30 cellular contexts compared by ENCODE assay signal in the genomic region with DNA sequence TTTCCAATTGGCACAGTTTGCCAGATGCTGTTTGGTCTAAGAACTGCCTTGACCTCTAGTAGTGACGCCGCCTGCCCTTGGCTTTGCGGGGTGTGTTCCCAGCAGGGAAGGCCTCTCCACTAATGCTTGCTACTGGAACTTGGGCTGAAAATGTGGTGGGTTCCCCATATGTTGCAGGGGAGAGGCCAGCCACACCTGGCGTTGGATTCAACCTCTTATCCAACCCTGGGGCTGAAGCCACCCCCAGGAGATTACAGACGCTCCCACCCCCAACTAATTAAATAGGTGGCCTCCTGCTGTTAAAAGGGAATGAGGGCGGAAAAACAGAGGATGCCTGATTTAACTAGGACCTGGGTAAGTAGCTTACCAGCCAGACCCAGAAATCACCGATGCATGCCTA. TPM values are rescaled to one million over a fixed set of nuclear protein-coding genes. Genes with fewer than 3 reads are reported as not detected.
DNase-seq lines count a peak whose midpoint lies in the region; ATAC-seq and TF ChIP-seq lines count a peak whose summit lies in the region.
"Had no signal": no experiment of that assay in that cellular context is flagged by ENCODE, and none has a peak within 500 bp of the region (broad histone marks: within the 10 kb centered on the region; RNA-seq: fewer than 3 reads in every experiment).

No MANE protein-coding gene starts in this region.

- ATAC-seq in HG03139 (IDR thresholded peaks at IDR 0.05; ENCODE audit: unreplicated experiment), result no peak
- ATAC-seq: activated T-helper 17 cell treated with anti-CD3 and anti-CD28 coated beads, Interleukin-2, amount 50 U/mL, for 72 hours; foreskin keratinocyte; left cardiac atrium had no signal

- no peaks in the 10 kb centered on the region for H3K27me3 ChIP-seq in left ventricle myocardium inferior (ENCODE audit: low read depth)
- H3K27me3 ChIP-seq: breast epithelium, suprapubic skin had no signal

- peaks cover 34% of the 10 kb centered on the region for H3K4me1 Mint-ChIP-seq in glutamatergic neuron (ENCODE audit: low read depth, unreplicated experiment)
- H3K4me1 Mint-ChIP-seq: activated naive CD4-positive, alpha-beta T cell treated with anti-CD3 and anti-CD28 coated beads, Interleukin-2, amount 50 U/mL, for 24 hours; activated T-helper 17 cell treated with anti-CD3 and anti-CD28 coated beads, Interleukin-2, amount 50 U/mL, for 72 hours; neural crest cell had no signal

- peak overlapping the region; percentile 77 for H3K27ac Mint-ChIP-seq in glutamatergic neuron (ENCODE audit: unreplicated experiment)
- H3K27ac Mint-ChIP-seq: activated CD4-positive, alpha-beta memory T cell treated with anti-CD3 and anti-CD28 coated beads, Interleukin-2, amount 10 ng/mL, durations not matched to agents 7 days and 5 days; activated naive CD4-positive, alpha-beta T cell treated with anti-CD3 and anti-CD28 coated beads, Interleukin-2, amount 50 U/mL, for 24 hours; activated T-helper 17 cell treated with anti-CD3 and anti-CD28 coated beads, Interleukin-2, amount 50 U/mL, for 72 hours; H9; memory B cell had no signal

- no peaks in the 10 kb centered on the region for H3K9me3 ChIP-seq in left ventricle myocardium inferior (replicated peaks)
- H3K9me3 ChIP-seq: breast epithelium, suprapubic skin had no signal

- no peaks in the 10 kb centered on the region for H3K36me3 Mint-ChIP-seq in glutamatergic neuron (ENCODE audit: unreplicated experiment)
- H3K36me3 Mint-ChIP-seq: activated naive CD4-positive, alpha-beta T cell treated with anti-CD3 and anti-CD28 coated beads, Interleukin-2, amount 50 U/mL, for 24 hours; memory B cell had no signal

- peaks cover 3% of the 10 kb centered on the region for H3K4me1 ChIP-seq in left ventricle myocardium inferior
- H3K4me1 ChIP-seq: breast epithelium, foreskin keratinocyte, suprapubic skin had no signal

- intact Hi-C loops in left ventricle myocardium inferior (cut with micrococcal nuclease), result no loop called here

- H3K9me3 Mint-ChIP-seq in glutamatergic neuron (ENCODE audit: unreplicated experiment), result peaks cover 4% of the 10 kb centered on the region
- H3K9me3 Mint-ChIP-seq: activated CD4-positive, alpha-beta memory T cell treated with anti-CD3 and anti-CD28 coated beads, Interleukin-2, amount 10 ng/mL, durations not matched to agents 7 days and 5 days; activated naive CD4-positive, alpha-beta T cell treated with anti-CD3 and anti-CD28 coated beads, Interleukin-2, amount 50 U/mL, for 24 hours; activated T-helper 17 cell treated with anti-CD3 and anti-CD28 coated beads, Interleukin-2, amount 50 U/mL, for 72 hours; H9; memory B cell; neural crest cell had no signal

- no peaks in the 10 kb centered on the region for H3K36me3 ChIP-seq in left ventricle myocardium inferior
- H3K36me3 ChIP-seq: breast epithelium, suprapubic skin had no signal

- DNase-seq in NCI-H2227 (lab: John Stamatoyannopoulos, UW; ENCODE audit: unreplicated experiment) (peak; percentile 11), NCI-H2227 treated with DMSO at 0.1 percent for 48 hours (lab: John Stamatoyannopoulos, UW) (no peak), NCI-H69 (lab: John Stamatoyannopoulos, UW) (peak; percentile 92), glutamatergic neuron (peak; percentile 68), left ventricle myocardium inferior (no peak), NCI-H345 treated with DMSO at 0.1 percent for 48 hours (lab: John Stamatoyannopoulos, UW; ENCODE audit: unreplicated experiment) (no peak), putamen (ENCODE audit: low spot score) (no peak)
- DNase-seq: 8988T; activated CD4-positive, alpha-beta memory T cell treated with anti-CD3 and anti-CD28 coated beads, Interleukin-2, amount 10 ng/mL, durations not matched to agents 7 days and 5 days; activated CD4-positive, CD25-positive, alpha-beta regulatory T cell treated with anti-CD3 and anti-CD28 coated beads, Interleukin-2, amount 50 U/mL, for 72 hours; amygdala; DMS153; effector memory CD4-positive, alpha-beta T cell; H9; left cardiac atrium; NCI-H1930; NCI-H446 treated with DMSO at 0.1 percent for 48 hours; posterior cingulate gyrus; stimulated activated CD4-positive, alpha-beta T cell treated with anti-CD3 and anti-CD28 coated beads, Interleukin-15, amount 100 ng/mL, for 24 hours; stimulated activated naive CD4-positive, alpha-beta T cell; T-helper 1 cell had no signal

- H3K4me3 ChIP-seq in left ventricle myocardium inferior, result no peak overlapping the region
- H3K4me3 ChIP-seq: breast epithelium, suprapubic skin had no signal

- no peak for TF ChIP-seq CTCF in glutamatergic neuron (IDR thresholded peaks at IDR 0.05; ENCODE audit: partially characterized antibody, unreplicated experiment)
- TF ChIP-seq CTCF in left ventricle myocardium inferior (IDR thresholded peaks at IDR 0.05; ENCODE audit: borderline replicate concordance), result no peak

- peaks cover 9% of the 10 kb centered on the region for H3K27me3 Mint-ChIP-seq in glutamatergic neuron (ENCODE audit: unreplicated experiment)

- no peak overlapping the region for H3K27ac ChIP-seq in left ventricle myocardium inferior (replicated peaks)
- H3K27ac ChIP-seq: breast epithelium, foreskin keratinocyte, suprapubic skin had no signal

- peak overlapping the region; percentile 58 for H3K4me3 Mint-ChIP-seq in glutamatergic neuron (ENCODE audit: unreplicated experiment)
- H3K4me3 Mint-ChIP-seq: activated CD4-positive, alpha-beta memory T cell treated with anti-CD3 and anti-CD28 coated beads, Interleukin-2, amount 10 ng/mL, durations not matched to agents 7 days and 5 days; activated naive CD4-positive, alpha-beta T cell treated with anti-CD3 and anti-CD28 coated beads, Interleukin-2, amount 50 U/mL, for 24 hours; activated T-helper 17 cell treated with anti-CD3 and anti-CD28 coated beads, Interleukin-2, amount 50 U/mL, for 72 hours; memory B cell; neural crest cell had no signal

RNA-seq across cellular contexts. Expression of a gene that starts 19.2 kb away (rescaled TPM):
- total RNA-seq in glutamatergic neuron (ENCODE audit: unreplicated experiment) (0.86 TPM), left ventricle myocardium inferior (not detected)
- total RNA-seq: activated CD4-positive, alpha-beta memory T cell treated with anti-CD3 and anti-CD28 coated beads, Interleukin-2, amount 10 ng/mL, durations not matched to agents 7 days and 5 days; activated T-helper 17 cell treated with anti-CD3 and anti-CD28 coated beads, Interleukin-2, amount 50 U/mL, for 72 hours; left cardiac atrium; suprapubic skin; urinary bladder had no signal

Comparison
In these comparisons a context has a peak if more than half of its experiments do, and no peak if none do; other contexts are left out.
1. DNase-seq: peak in NCI-H2227 (single experiment), NCI-H69 (single experiment) and glutamatergic neuron (single experiment); none in NCI-H2227 treated with DMSO at 0.1 percent for 48 hours (single experiment), left ventricle myocardium inferior (single experiment), NCI-H345 treated with DMSO at 0.1 percent for 48 hours (single experiment) and putamen (single experiment).